10 cellular contexts compared by ENCODE assay signal in genomic region chr11:126163074-126163700, GRCh38. TPM values are rescaled to one million over a fixed set of nuclear protein-coding genes. Genes with fewer than 3 reads are reported as not detected.
DNase-seq lines count a peak whose midpoint lies in the region; ATAC-seq, FAIRE-seq and TF ChIP-seq lines count a peak whose summit lies in the region.
"Had no signal": no experiment of that assay in that cellular context is flagged by ENCODE, and none has a peak within 500 bp of the region (broad histone marks: within the 10 kb centered on the region; RNA-seq: fewer than 3 reads in every experiment).

No MANE protein-coding gene starts in this region.

- peak overlapping the region; percentile 79 for H2AFZ ChIP-seq in IMR-90 (replicated peaks; ENCODE audit: low read length, poor library complexity)
- H2AFZ ChIP-seq in mammary epithelial cell (ENCODE audit: low read depth, low read length): peak overlapping the region; percentile 65

- H3K36me3 Mint-ChIP-seq in mesothelial cell of epicardium: no peaks in the 10 kb centered on the region

- ATAC-seq in IMR-90 (ENCODE audit: low read depth): peak; percentile 80

- no peak overlapping the region for H3K9ac ChIP-seq in IMR-90 (ENCODE audit: low read depth, low read length)
- no peak overlapping the region for H3K9ac ChIP-seq in mammary epithelial cell (ENCODE audit: insufficient read depth, low read length)

- no peak overlapping the region for H4K8ac ChIP-seq in IMR-90 (ENCODE audit: low read depth in 2 of 2, low read length in 2 of 2)

- H3K9me3 Mint-ChIP-seq in mesothelial cell of epicardium: no peaks in the 10 kb centered on the region
- H3K9me3 Mint-ChIP-seq: activated T-helper 2 cell treated with anti-CD3 and anti-CD28 coated beads, Interferon-gamma antibody, Interleukin-2, Interleukin-4, amounts not matched to agents 10 μg/mL and 5 μg/mL and 100 μg/mL, durations not matched to agents 14 hours and 24 hours and 36 hours had no signal

- H3K36me3 ChIP-seq in IMR-90 (ENCODE audit: control insufficient read depth, insufficient read depth, low read length): no peaks in the 10 kb centered on the region
- no peaks in the 10 kb centered on the region for H3K36me3 ChIP-seq in mammary epithelial cell (ENCODE audit: insufficient read depth, low read length)
- H3K36me3 ChIP-seq: upper lobe of left lung had no signal

- H3K9me3 ChIP-seq in IMR-90 (ENCODE audit: control insufficient read depth, insufficient read depth, low read length) (no peaks in the 10 kb centered on the region), mammary epithelial cell (replicated peaks; ENCODE audit: insufficient read depth, low read length) (no peaks in the 10 kb centered on the region)
- H3K9me3 ChIP-seq: upper lobe of left lung had no signal

- peaks cover 2% of the 10 kb centered on the region; the same call in 1 of the 2 replicates for H3K9me1 ChIP-seq in IMR-90 (ENCODE audit: insufficient read depth, low read length)

- peak overlapping the region; percentile 4; the same call in 1 of the 2 replicates for H4K5ac ChIP-seq in IMR-90 (ENCODE audit: low read depth, low read length)

- H3K23ac ChIP-seq in IMR-90 (ENCODE audit: low read depth, low read length): no peak overlapping the region

- no peak overlapping the region for H3K4ac ChIP-seq in IMR-90 (ENCODE audit: low read depth, low read length)

- no peaks in the 10 kb centered on the region for H3K79me1 ChIP-seq in IMR-90 (ENCODE audit: low read depth in 1 of 2, low read length in 2 of 2)

- H3K14ac ChIP-seq in IMR-90 (replicated peaks; ENCODE audit: low read depth, low read length): no peak overlapping the region

- H3K27me3 Mint-ChIP-seq in mesothelial cell of epicardium (ENCODE audit: low read depth): no peaks in the 10 kb centered on the region

- BruUV-seq in IMR-90 (replicated peaks; lab: Mats Ljungman, UMichigan): no TSS peak
- BruUV-seq in mammary epithelial cell (replicated peaks; lab: Mats Ljungman, UMichigan): no TSS peak

- H3K4me1 Mint-ChIP-seq in mesothelial cell of epicardium: peaks cover 52% of the 10 kb centered on the region

- TF ChIP-seq CTCF in IMR-90 (conservative IDR thresholded peaks at IDR 0.05; ENCODE audit: low read depth, low read length) (no peak), mammary epithelial cell (conservative IDR thresholded peaks at IDR 0.05 in 1 of 2, IDR thresholded peaks at IDR 0.05 in 1 of 2; ENCODE audit: extremely low read depth in 1 of 2, insufficient read depth in 1 of 2, low read depth in 1 of 2, low read length in 2 of 2) (peak in 1 of 2 donors; percentile 7), mesothelial cell of epicardium (IDR thresholded peaks at IDR 0.05; ENCODE audit: unreplicated experiment) (no peak)

- no peak overlapping the region for H2BK15ac ChIP-seq in IMR-90 (ENCODE audit: low read depth, low read length)

- H3K27ac Mint-ChIP-seq in mesothelial cell of epicardium: peak overlapping the region; percentile 92
- H3K27ac Mint-ChIP-seq: activated T-helper 2 cell treated with anti-CD3 and anti-CD28 coated beads, Interferon-gamma antibody, Interleukin-2, Interleukin-4, amounts not matched to agents 10 μg/mL and 5 μg/mL and 100 μg/mL, durations not matched to agents 14 hours and 24 hours and 36 hours had no signal

- H3K27ac ChIP-seq in IMR-90 (ENCODE audit: insufficient read depth, low read length): no peak overlapping the region
- no peak overlapping the region for H3K27ac ChIP-seq in mammary epithelial cell (ENCODE audit: insufficient read depth, low read depth, low read length)
- H3K27ac ChIP-seq: upper lobe of left lung had no signal

- H3K4me3 ChIP-seq in IMR-90 (ENCODE audit: insufficient read depth, low read depth, low read length) (no peak overlapping the region), mammary epithelial cell (replicated peaks in 1 of 3; ENCODE audit: insufficient read depth in 1 of 3, low read depth in 2 of 3, low read length in 3 of 3) (no peak overlapping the region)
- H3K4me3 ChIP-seq: upper lobe of left lung had no signal

- dilution Hi-C loops in IMR-90 (cut with HindIII; ENCODE audit: low sequenced_read_pairs, unreplicated experiment): no loop called here
- dilution Hi-C loops in mammary epithelial cell (cut with HindIII; ENCODE audit: low sequenced_read_pairs): loop anchor here (5.0 kb wide), 2 partner anchors 34 to 91 kb away; no protein-coding TSS in a partner anchor

- in situ Hi-C loops in IMR-90 (cut with MboI; ENCODE audit: low sequenced_read_pairs): no loop called here
- in situ Hi-C loops in mammary epithelial cell (cut with MboI; ENCODE audit: low sequenced_read_pairs in 2 of 2): no loop called here

- no peak overlapping the region for H2BK120ac ChIP-seq in IMR-90 (ENCODE audit: low read depth, low read length)

- CTCF ChIA-PET in IMR-90 (lab: Yijun Ruan, JAX): no interaction called here
- CTCF ChIA-PET in mammary epithelial cell (lab: Charles Lee; ENCODE audit: low non-redundant PET): no interaction called here

- H3K4me2 ChIP-seq in IMR-90 (ENCODE audit: low read depth, low read length) (peak overlapping the region; percentile 16; the same call in 1 of the 2 replicates), mammary epithelial cell (ENCODE audit: insufficient read depth, low read depth, low read length) (peak overlapping the region; percentile 33)

- H4K91ac ChIP-seq in IMR-90 (ENCODE audit: insufficient read depth, low read depth, low read length): no peak overlapping the region; the same call in 1 of the 2 replicates

- H3K4me3 Mint-ChIP-seq in mesothelial cell of epicardium: no peak overlapping the region

- H3K18ac ChIP-seq in IMR-90 (ENCODE audit: low read depth, low read length): peak overlapping the region; percentile 8; the same call in 1 of the 2 replicates

- no peak; the same call in 1 of the 2 replicates for TF ChIP-seq RAD21 in IMR-90 (IDR thresholded peaks at IDR 0.05; ENCODE audit: low read length)

- no peak overlapping the region for H2BK20ac ChIP-seq in IMR-90 (ENCODE audit: low read depth, low read length)

- peak overlapping the region; percentile 84 for H2AK9ac ChIP-seq in IMR-90 (replicated peaks; ENCODE audit: low read depth, low read length, poor library complexity)

- intact Hi-C loops in IMR-90 (cut with micrococcal nuclease) (no loop called here), mammary epithelial cell (cut with micrococcal nuclease) (no loop called here)

- peaks cover 30% of the 10 kb centered on the region for H3K27me3 ChIP-seq in IMR-90 (ENCODE audit: control insufficient read depth, insufficient read depth, low read length)
- peaks cover 2% of the 10 kb centered on the region for H3K27me3 ChIP-seq in mammary epithelial cell (ENCODE audit: insufficient read depth, low read length)
- H3K27me3 ChIP-seq: upper lobe of left lung had no signal

- WGBS in IMR-90 (ENCODE audit: extremely low coverage in 2 of 2, insufficient read length in 1 of 2), 2 experiments: no CpG with 5 or more reads among the region's 22 CpGs
- WGBS in mammary epithelial cell (ENCODE audit: low coverage, missing lambda C conversion rate): 28% methylated on average over 14 of the region's 22 CpGs

- H4K20me1 ChIP-seq in IMR-90 (ENCODE audit: insufficient read depth, low read length) (no peaks in the 10 kb centered on the region), mammary epithelial cell (ENCODE audit: insufficient read depth, low read length) (no peaks in the 10 kb centered on the region)

- FAIRE-seq in GM19239 (lab: Jason Lieb, UNC): no peak

- POLR2A ChIA-PET in IMR-90 (lab: Charles Lee; ENCODE audit: unreplicated experiment): no interaction called here

- H3K79me2 ChIP-seq in mammary epithelial cell (ENCODE audit: insufficient read depth, low read length): no peaks in the 10 kb centered on the region

- TF ChIP-seq POLR2A in IMR-90 (IDR thresholded peaks at IDR 0.05; ENCODE audit: low read depth, low read length): no peak

- H2AK5ac ChIP-seq in IMR-90 (ENCODE audit: low read depth, low read length): no peak overlapping the region

- no peak overlapping the region for H3K56ac ChIP-seq in IMR-90 (ENCODE audit: extremely low read depth, insufficient read depth, low read length)

- H3K4me1 ChIP-seq in IMR-90 (ENCODE audit: control insufficient read depth, insufficient read depth, low read length): peaks cover 14% of the 10 kb centered on the region
- peaks cover 9% of the 10 kb centered on the region for H3K4me1 ChIP-seq in mammary epithelial cell (ENCODE audit: insufficient read depth, low read length)
- H3K4me1 ChIP-seq: upper lobe of left lung had no signal

- H2BK5ac ChIP-seq in IMR-90 (ENCODE audit: low read depth, low read length, poor library complexity, severe bottlenecking): peak overlapping the region; percentile 7

- DNase-seq in AG08396 (ENCODE audit: low spot score) (peak; percentile 88), IMR-90 (peak; percentile 96), mammary epithelial cell (peak; percentile 72), mesothelial cell of epicardium (ENCODE audit: low spot score in 2 of 2, unreplicated experiment in 2 of 2) (peak in 1 of 2 experiments; percentile 62), NCI-H748 (lab: John Stamatoyannopoulos, UW; ENCODE audit: unreplicated experiment) (no peak), GM19239 (ENCODE audit: insufficient read length, low spot score) (no peak)
- no peak for DNase-seq in stimulated activated CD4-positive, alpha-beta T cell treated with anti-CD3 and anti-CD28 coated beads, Interleukin-2, amount 100 ng/mL, for 48 hours
- DNase-seq in NK-92 treated with Interleukin-12 subunit alpha and Interleukin-12 subunit beta, amount 100 ng/mL, for 24 hours (lab: John Stamatoyannopoulos, UW): no peak
- DNase-seq: upper lobe of left lung had no signal

TF ChIP-seq in IMR-90, 13 proteins besides CTCF, POLR2A, EP300 and RAD21 (continues in another document):
- no peak for TF ChIP-seq CEBPB (IDR thresholded peaks at IDR 0.05; ENCODE audit: low read depth, low read length)

RNA-seq across cellular contexts. Expression of gene RPUSD4, which starts 48.3 kb away (rescaled TPM):
- 30.6 and 31.4 TPM in 2 replicates for total RNA-seq in IMR-90 (2012; rRNA removed)
- 20.2 and 22.1 TPM in 2 replicates for polyA plus RNA-seq in IMR-90 (2012; rRNA removed)
- 9.8 and 12.6 TPM in 2 replicates for polyA plus RNA-seq in IMR-90 (2012; cell fraction: cytosol; rRNA removed)
- 46.8 and 55.0 TPM in 2 replicates for polyA plus RNA-seq in IMR-90 (2012; cell fraction: nucleus; rRNA removed; ENCODE audit: low replicate concordance)
- 10 to 100 TPM; 20.5 to 26.6 TPM for total RNA-seq in mammary epithelial cell
- 25.6 TPM for polyA plus RNA-seq in mammary epithelial cell
- 11.4 TPM for polyA minus RNA-seq in mammary epithelial cell
- 41.6 to 42.7 TPM (median 42.0 TPM) in 3 replicates for total RNA-seq in mesothelial cell of epicardium

RNA-seq across cellular contexts. Expression of gene FAM118B, which starts 48.4 kb away (rescaled TPM):
- total RNA-seq in IMR-90 (2012; rRNA removed) (27.2 and 29.4 TPM in 2 replicates), mammary epithelial cell (10 to 100 TPM; 16.0 to 27.7 TPM), mesothelial cell of epicardium (20.3 to 23.9 TPM (median 20.7 TPM) in 3 replicates)
- polyA plus RNA-seq in IMR-90 (2012; rRNA removed) (17.9 and 20.0 TPM in 2 replicates), mammary epithelial cell (15.4 TPM)
- 3.7 and 6.5 TPM in 2 replicates for polyA plus RNA-seq in IMR-90 (2012; cell fraction: cytosol; rRNA removed)
- polyA plus RNA-seq in IMR-90 (2012; cell fraction: nucleus; rRNA removed; ENCODE audit: low replicate concordance): 1.5 and 12.2 TPM in 2 replicates
- 17.5 TPM for polyA minus RNA-seq in mammary epithelial cell

Comparison
In these comparisons a context has a peak if more than half of its experiments do, and no peak if none do; other contexts are left out.
1. DNase-seq: peak in AG08396 (single experiment), IMR-90 (single experiment) and mammary epithelial cell (single experiment); none in NCI-H748 (single experiment), GM19239 (single experiment), stimulated activated CD4-positive, alpha-beta T cell treated with anti-CD3 and anti-CD28 coated beads, Interleukin-2, amount 100 ng/mL, for 48 hours (0 of 2) and NK-92 treated with Interleukin-12 subunit alpha and Interleukin-12 subunit beta, amount 100 ng/mL, for 24 hours (single experiment).